In genomic region chr3:11610044-11610671, GRCh38 we compare ENCODE assay signal across 1 cellular context.
TF ChIP-seq lines count a peak whose summit lies in the region.

No MANE protein-coding gene starts in this region.

TF ChIP-seq in SK-N-SH treated with all-trans-retinoic acid at 6 μM for 48 hours, 23 proteins besides CTCF, POLR2A, EP300 and RAD21 (continued from another document):
- TF ChIP-seq POU6F1 (CRISPR knock-in tag; IDR thresholded peaks at IDR 0.05; ENCODE audit: borderline replicate concordance, low read depth) (no peak), ESRRG (CRISPR knock-in tag; IDR thresholded peaks at IDR 0.05) (no peak), TOX (CRISPR knock-in tag; IDR thresholded peaks at IDR 0.05; ENCODE audit: borderline replicate concordance) (no peak), GLIS3 (CRISPR knock-in tag; IDR thresholded peaks at IDR 0.05) (no peak), RARB (CRISPR knock-in tag; IDR thresholded peaks at IDR 0.05) (no peak), OSR1 (CRISPR knock-in tag; IDR thresholded peaks at IDR 0.05) (no peak), ZFP3 (CRISPR knock-in tag; IDR thresholded peaks at IDR 0.05) (no peak), ZFP30 (CRISPR knock-in tag; IDR thresholded peaks at IDR 0.05) (no peak), ISL1 (CRISPR knock-in tag; IDR thresholded peaks at IDR 0.05) (no peak)
